12 cellular contexts compared by ENCODE assay signal in genomic region chr6:32151131-32151884, GRCh38. TPM values are rescaled to one million over a fixed set of nuclear protein-coding genes. Genes with fewer than 3 reads are reported as not detected.
DNase-seq lines count a peak whose midpoint lies in the region; ATAC-seq and TF ChIP-seq lines count a peak whose summit lies in the region.
"Had no signal": no experiment of that assay in that cellular context is flagged by ENCODE, and none has a peak within 500 bp of the region (broad histone marks: within the 10 kb centered on the region; RNA-seq: fewer than 3 reads in every experiment).

No MANE protein-coding gene starts in this region.

- in situ Hi-C loops in transverse colon (cut with MboI; ENCODE audit: low pct_ligation_motif_present in 1 of 4, low pct_unique_long_range_greater_than_20kb in 1 of 4, low sequenced_read_pairs in 3 of 4): no loop called here

- peak overlapping the region; percentile 18 to 68 (median 30) for H3K4me3 ChIP-seq in transverse colon

- ATAC-seq in HG03439 (IDR thresholded peaks at IDR 0.05; ENCODE audit: unreplicated experiment) (no peak), HG02610 (IDR thresholded peaks at IDR 0.05; ENCODE audit: unreplicated experiment) (no peak)

- H3K9me3 Mint-ChIP-seq in activated naive CD4-positive, alpha-beta T cell treated with anti-CD3 and anti-CD28 coated beads, Interleukin-2, amount 50 U/mL, for 24 hours: no peaks in the 10 kb centered on the region
- H3K9me3 Mint-ChIP-seq in brain: peaks cover 0 to 9% (median 6%) of the 10 kb centered on the region in 5 experiments

- TF ChIP-seq POLR2A in transverse colon (IDR thresholded peaks at IDR 0.05): no peak

- no peak for DNase-seq in activated naive CD4-positive, alpha-beta T cell treated with anti-CD3 and anti-CD28 coated beads, Interleukin-2, amount 50 U/mL, for 16 hours
- DNase-seq in medulla oblongata (ENCODE audit: extremely low spot score) (peak; percentile 23), transverse colon (no peak)
- no peak for DNase-seq in stimulated activated CD4-positive, alpha-beta T cell treated with anti-CD3 and anti-CD28 coated beads, Interleukin-2, amount 100 ng/mL, for 24 hours
- DNase-seq: BE2C, dermis blood vessel endothelial cell, naive B cell, NCI-H1417 had no signal

- no peak overlapping the region for H3K27ac Mint-ChIP-seq in activated naive CD4-positive, alpha-beta T cell treated with anti-CD3 and anti-CD28 coated beads, Interleukin-2, amount 50 U/mL, for 24 hours
- H3K27ac Mint-ChIP-seq in brain: peak overlapping the region; percentile 20 to 97 (median 94)

- H3K4me3 Mint-ChIP-seq in activated naive CD4-positive, alpha-beta T cell treated with anti-CD3 and anti-CD28 coated beads, Interleukin-2, amount 50 U/mL, for 24 hours: peak overlapping the region; percentile 70
- H3K4me3 Mint-ChIP-seq in brain: peak overlapping the region; percentile 84 to 100 (median 99)

- H3K27ac ChIP-seq in transverse colon: peak overlapping the region; percentile 85 to 97 (median 90)

- no peak for TF ChIP-seq CTCF in brain (conservative IDR thresholded peaks at IDR 0.05)
- no peak for TF ChIP-seq CTCF in transverse colon (IDR thresholded peaks at IDR 0.05)

- no peaks in the 10 kb centered on the region for H3K36me3 ChIP-seq in transverse colon

- intact Hi-C loops in transverse colon (cut with DNase I; ENCODE audit: low total_unique reads): loop anchor here (5.0 kb wide), 1 partner anchor 499 kb away; the partner anchor contains the start of gene BAG6

- peaks cover 67% of the 10 kb centered on the region for H3K4me1 Mint-ChIP-seq in activated naive CD4-positive, alpha-beta T cell treated with anti-CD3 and anti-CD28 coated beads, Interleukin-2, amount 50 U/mL, for 24 hours
- H3K4me1 Mint-ChIP-seq in brain: peaks cover 63% of the 10 kb centered on the region

- no peaks in the 10 kb centered on the region for H3K36me3 Mint-ChIP-seq in activated naive CD4-positive, alpha-beta T cell treated with anti-CD3 and anti-CD28 coated beads, Interleukin-2, amount 50 U/mL, for 24 hours
- H3K36me3 Mint-ChIP-seq in brain: peaks cover 23% of the 10 kb centered on the region

- TF ChIP-seq EP300 in transverse colon (IDR thresholded peaks at IDR 0.05; ENCODE audit: low read depth): no peak

- H3K4me1 ChIP-seq in transverse colon: peaks cover 8 to 38% (median 36%) of the 10 kb centered on the region in 4 donors

- 52 to 80% methylated on average over 3 to 11 of the region's 11 CpGs for WGBS in transverse colon (ENCODE audit: low coverage in 1 of 2), 2 donors

- H3K9me3 ChIP-seq in transverse colon: no peaks in the 10 kb centered on the region
- H3K9me3 ChIP-seq: BE2C had no signal

- H3K27me3 ChIP-seq in transverse colon: peaks cover 13% of the 10 kb centered on the region
- H3K27me3 ChIP-seq: BE2C had no signal

- peaks cover 4% of the 10 kb centered on the region for H3K27me3 Mint-ChIP-seq in activated naive CD4-positive, alpha-beta T cell treated with anti-CD3 and anti-CD28 coated beads, Interleukin-2, amount 50 U/mL, for 24 hours
- peaks cover 45% of the 10 kb centered on the region for H3K27me3 Mint-ChIP-seq in brain

RNA-seq across cellular contexts. Expression of gene PRRT1, which starts 0.4 kb away (rescaled TPM):
- polyA plus RNA-seq in brain (ENCODE audit: insufficient read depth, low read depth, low replicate concordance): 48.8 TPM
- total RNA-seq in transverse colon: 1 to 10 TPM in 2 of 4 donors, not detected in 2; 2.4 to 2.7 TPM
- total RNA-seq: dermis blood vessel endothelial cell had no signal

RNA-seq across cellular contexts. Expression of gene PPT2, which starts 2.6 kb away (rescaled TPM):
- polyA plus RNA-seq in brain (ENCODE audit: insufficient read depth, low read depth, low replicate concordance): 19.1 TPM
- total RNA-seq in transverse colon: 10 to 100 TPM; 13.1 to 80.0 (median 28.1) TPM

RNA-seq across cellular contexts. Expression of gene EGFL8, which starts 13.1 kb away (rescaled TPM):
- 11.5 TPM for polyA plus RNA-seq in brain (ENCODE audit: insufficient read depth, low read depth, low replicate concordance)
- total RNA-seq in transverse colon: 10 to 100 TPM in 3 of 4 donors, 1 to 10 TPM in 1; 2.6 to 79.4 (median 16.2) TPM

RNA-seq across cellular contexts. Expression of gene FKBPL, which starts 21.2 kb away (rescaled TPM):
- polyA plus RNA-seq in brain (ENCODE audit: insufficient read depth, low read depth, low replicate concordance): 17.5 TPM
- 1 to 10 TPM in 2 of 4 donors, not detected in 2; 3.0 to 3.3 TPM for total RNA-seq in transverse colon

RNA-seq across cellular contexts. Expression of gene ATF6B, which starts 23.3 kb away (rescaled TPM):
- 89.2 TPM for polyA plus RNA-seq in brain (ENCODE audit: insufficient read depth, low read depth, low replicate concordance)
- 100 to 1,000 TPM in 2 of 4 donors, 10 to 100 TPM in 2; 59.0 to 139 (median 98.5) TPM for total RNA-seq in transverse colon
